1 cellular context compared by ENCODE assay signal in the genomic region with DNA sequence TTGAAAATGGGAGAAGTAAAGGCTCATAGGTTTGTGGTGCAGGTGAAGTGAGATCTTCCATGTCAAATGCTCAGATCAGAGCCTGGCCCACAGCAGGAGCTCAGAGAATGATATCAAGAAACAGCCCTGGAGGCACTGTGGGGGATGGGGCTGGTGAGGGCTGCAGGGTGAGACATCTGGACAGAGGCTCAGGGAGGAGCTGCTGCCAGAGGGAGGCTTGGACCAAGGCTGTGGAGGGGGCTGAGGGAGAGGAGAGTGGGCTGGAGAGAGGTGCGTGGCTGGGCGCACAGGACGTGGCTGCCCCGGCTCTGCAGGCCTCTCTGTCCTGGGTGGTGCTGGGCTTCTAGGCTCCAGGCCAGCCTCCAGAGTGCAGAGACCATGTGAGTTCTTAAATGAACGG.
TF ChIP-seq lines count a peak whose summit lies in the region.

No MANE protein-coding gene starts in this region.

TF ChIP-seq in H1, 55 proteins besides CTCF, POLR2A, EP300 and RAD21:
- no peak for TF ChIP-seq SUZ12 (IDR thresholded peaks at IDR 0.05; ENCODE audit: low read length)
- TF ChIP-seq KDM1A (IDR thresholded peaks at IDR 0.05; ENCODE audit: borderline replicate concordance, low read length) = no peak
- TF ChIP-seq RBBP5 (IDR thresholded peaks at IDR 0.05; ENCODE audit: borderline replicate concordance, low read depth, low read length) = no peak
- no peak for TF ChIP-seq TBP (IDR thresholded peaks at IDR 0.05; ENCODE audit: low read depth, low read length)
- no peak for TF ChIP-seq RNF2 (IDR thresholded peaks at IDR 0.05; ENCODE audit: borderline replicate concordance, low read depth, low read length, missing control alignments, poor library complexity, severe bottlenecking)
- no peak for TF ChIP-seq RXRA (IDR thresholded peaks at IDR 0.05; ENCODE audit: insufficient read depth, low read depth, low read length)
- no peak for TF ChIP-seq SRF (IDR thresholded peaks at IDR 0.05; ENCODE audit: low read depth, low read length)
- no peak for TF ChIP-seq EZH2 (IDR thresholded peaks at IDR 0.05; ENCODE audit: low read depth, low read length, severe bottlenecking)
- TF ChIP-seq POU5F1 (IDR thresholded peaks at IDR 0.05; ENCODE audit: low read depth, low read length) = no peak
- TF ChIP-seq SP2 (IDR thresholded peaks at IDR 0.05; ENCODE audit: low read length) = no peak
- TF ChIP-seq SP4 (IDR thresholded peaks at IDR 0.05; ENCODE audit: low read length) = no peak
